Comparison of ENCODE assay signal across 8 cellular contexts in genomic region chr2:219498280-219499057, GRCh38.
A peak's percentile ranks its signal among the peaks of the same experiment; 100 is the strongest.
DNase-seq lines count a peak whose midpoint lies in the region; ATAC-seq and TF ChIP-seq lines count a peak whose summit lies in the region.

Gene GMPPA (plus strand): TSS chr2:219498891. CDS start chr2:219499976, 1,085 bp downstream.

- no peak; the same call in 1 of the 2 replicates for TF ChIP-seq CTCF in AG09319 (IDR thresholded peaks at IDR 0.05; ENCODE audit: low read depth, low read length)

- ATAC-seq in GM19035 (IDR thresholded peaks at IDR 0.05; ENCODE audit: unreplicated experiment) (peak; percentile 90), HG03354 (IDR thresholded peaks at IDR 0.05; ENCODE audit: poor library complexity, severe bottlenecking, unreplicated experiment) (peak; percentile 97)
- peak; percentile 96 to 97 for ATAC-seq in activated CD4-positive, CD25-positive, alpha-beta regulatory T cell treated with anti-CD3 and anti-CD28 coated beads, Interleukin-2, amount 50 U/mL, for 24 hours

- DNase-seq in AG09319 (ENCODE audit: extremely low read depth, low read depth) (peak; percentile 96), NCI-H446 treated with DMSO at 0.1 percent for 48 hours (lab: John Stamatoyannopoulos, UW) (peak; percentile 94), cerebellar cortex (ENCODE audit: low spot score) (peak; percentile 98), iris pigment epithelial cell (ENCODE audit: low read depth) (peak; percentile 99)
- DNase-seq in stimulated activated CD4-positive, alpha-beta T cell treated with anti-CD3 and anti-CD28 coated beads, Interleukin-12 subunit alpha, Interleukin-12 subunit beta, amount 100 ng/mL, for 24 hours (ENCODE audit: low read depth in 2 of 2): peak; percentile 87 to 92

Comparison
In these comparisons a context has a peak if more than half of its experiments do, and no peak if none do; other contexts are left out.
1. Peak in every context shown above with its lines: DNase-seq and ATAC-seq.